In genomic region chr3:54863806-54864205, GRCh38 we compare ENCODE assay signal across 18 cellular contexts.
"Had no signal": no experiment of that assay in that cellular context is flagged by ENCODE, and none has a peak within 500 bp of the region (broad histone marks: within the 10 kb centered on the region; RNA-seq: fewer than 3 reads in every experiment).

No MANE protein-coding gene starts in this region.

- H3K4me1 ChIP-seq: neural progenitor cell, psoas muscle, tibial artery, upper lobe of right lung had no signal

- H2AFZ ChIP-seq: neural progenitor cell had no signal

- H3K36me3 ChIP-seq: gastrocnemius medialis, heart right ventricle, neural progenitor cell, sigmoid colon, tibial artery, upper lobe of right lung, vagina had no signal

- H3K4me3 ChIP-seq: gastrocnemius medialis, heart right ventricle, mucosa of descending colon, neural progenitor cell, psoas muscle, sigmoid colon, skin epidermis, tibial artery, upper lobe of right lung, vagina had no signal

- H3K9me3 Mint-ChIP-seq: neural progenitor cell had no signal

- DNase-seq: effector memory CD4-positive, alpha-beta T cell; gastrocnemius medialis; heart right ventricle; hypothalamus; mammary epithelial cell; mucosa of descending colon; naive thymus-derived CD8-positive, alpha-beta T cell; occipital lobe; psoas muscle; sigmoid colon; stimulated activated CD4-positive, alpha-beta T cell treated with anti-CD3 and anti-CD28 coated beads, Interleukin-12 subunit alpha, Interleukin-12 subunit beta, amount 100 ng/mL, for 4 hours; stimulated activated naive CD8-positive, alpha-beta T cell treated with anti-CD3 and anti-CD28 coated beads, Interleukin-15, Interleukin-2, amounts not matched to agents 100 U/mL and 50 U/mL, for 24 hours; tibial artery; upper lobe of right lung had no signal

- H3K4me2 ChIP-seq: neural progenitor cell had no signal

- H3K4me3 Mint-ChIP-seq: naive thymus-derived CD8-positive, alpha-beta T cell; neural progenitor cell had no signal

- H3K27ac ChIP-seq: gastrocnemius medialis, neural progenitor cell, psoas muscle, sigmoid colon, tibial artery, upper lobe of right lung, vagina had no signal

- FAIRE-seq: islet of Langerhans had no signal

- H3K27me3 ChIP-seq: gastrocnemius medialis, heart right ventricle, neural progenitor cell, sigmoid colon, tibial artery, upper lobe of right lung, vagina had no signal

- H3K36me3 Mint-ChIP-seq: neural progenitor cell had no signal

- H3K27ac Mint-ChIP-seq: naive thymus-derived CD8-positive, alpha-beta T cell; neural progenitor cell had no signal

- H3K4me1 Mint-ChIP-seq: naive thymus-derived CD8-positive, alpha-beta T cell had no signal

- H3K9ac ChIP-seq: neural progenitor cell had no signal

- H3K9me3 ChIP-seq: gastrocnemius medialis, heart right ventricle, mucosa of descending colon, psoas muscle, sigmoid colon, tibial artery, upper lobe of right lung, vagina had no signal
